In the genomic region with DNA sequence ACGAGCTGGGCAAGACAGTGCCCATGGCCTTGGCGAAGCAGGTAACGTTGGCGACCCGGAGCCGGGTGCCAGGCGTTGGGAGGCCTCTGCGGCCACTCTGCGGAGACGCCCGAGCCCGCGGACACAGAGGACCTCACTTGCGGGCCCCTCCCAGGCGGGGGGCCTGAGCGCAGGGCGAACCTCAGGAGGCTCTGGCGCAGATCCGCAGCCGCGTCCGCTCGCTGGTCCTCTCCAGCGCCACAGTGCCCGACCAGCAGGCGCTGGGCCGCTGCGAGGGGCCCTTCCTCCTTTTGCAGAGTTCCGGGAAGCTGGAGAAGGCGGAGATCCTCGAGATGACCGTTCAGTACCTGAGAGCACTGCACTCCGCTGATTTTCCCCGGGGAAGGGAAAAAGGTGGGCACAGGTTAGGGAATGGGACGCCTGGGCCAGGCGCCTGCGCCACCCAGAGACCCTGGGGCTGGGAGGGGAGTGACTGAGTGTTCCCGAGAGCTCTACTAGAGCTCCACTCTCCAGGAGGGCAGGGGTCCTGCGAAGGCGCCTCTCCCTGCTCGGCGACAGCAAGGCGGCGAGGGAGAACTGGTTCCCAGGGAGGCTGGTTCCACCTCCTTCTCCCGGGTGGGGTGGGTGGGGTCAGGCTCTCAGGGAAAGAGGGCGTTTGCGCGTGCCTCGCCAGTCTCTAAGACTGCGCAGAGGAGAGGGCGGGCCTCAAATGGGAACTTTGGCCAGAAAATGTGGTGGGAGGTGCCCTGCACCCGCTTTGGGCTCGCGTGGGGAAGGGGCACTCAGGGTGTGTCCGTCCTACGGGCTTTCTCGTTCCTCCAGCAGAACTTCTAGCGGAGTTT, we compare ENCODE assay signal across 14 cellular contexts. TPM values are rescaled to one million over a fixed set of nuclear protein-coding genes. Genes with fewer than 3 reads are reported as not detected.
DNase-seq lines count a peak whose midpoint lies in the region; TF ChIP-seq lines count a peak whose summit lies in the region.
"Had no signal": no experiment of that assay in that cellular context is flagged by ENCODE, and none has a peak within 500 bp of the region (broad histone marks: within the 10 kb centered on the region; RNA-seq: fewer than 3 reads in every experiment).

No MANE protein-coding gene starts in this region.

- CTCF ChIA-PET in MCF 10A (lab: Yijun Ruan, JAX) = interaction anchor here (0.8 to 2.5 kb wide), 3 partner anchors 15 to 76 kb away, joined by 4 to 9 read pairs (median 5); no protein-coding TSS in a partner anchor

- H3K4me3 Mint-ChIP-seq in MCF 10A (ENCODE audit: unreplicated experiment) = no peak overlapping the region
- H3K4me3 Mint-ChIP-seq: natural killer cell had no signal

- BruUV-seq in MCF 10A (replicated peaks; lab: Mats Ljungman, UMichigan) = no TSS peak

- intact Hi-C loops in breast epithelium (cut with DNase I; ENCODE audit: low total_unique reads) (no loop called here), MCF 10A (cut with micrococcal nuclease) (no loop called here), tibial artery (cut with DNase I; ENCODE audit: low total_unique reads) (no loop called here)

- H3K27ac ChIP-seq in breast epithelium (no peak overlapping the region), WERI-Rb-1 (no peak overlapping the region), iPS-18a (ENCODE audit: low read length) (no peak overlapping the region), tibial artery (no peak overlapping the region)

- H3K36me3 ChIP-seq in breast epithelium = no peaks in the 10 kb centered on the region
- no peaks in the 10 kb centered on the region for H3K36me3 ChIP-seq in WERI-Rb-1
- no peaks in the 10 kb centered on the region for H3K36me3 ChIP-seq in iPS-18a (ENCODE audit: control insufficient read depth, low read depth, low read length)
- no peaks in the 10 kb centered on the region for H3K36me3 ChIP-seq in tibial artery

- peaks cover 0 to 16% of the 10 kb centered on the region in 2 donors for H3K4me1 ChIP-seq in breast epithelium
- H3K4me1 ChIP-seq in iPS-18a (ENCODE audit: control insufficient read depth, low read depth, low read length) = peaks cover 28% of the 10 kb centered on the region
- H3K4me1 ChIP-seq in tibial artery = peaks cover 0 to 47% (median 36%) of the 10 kb centered on the region in 4 donors

- no peak overlapping the region for H3K27ac Mint-ChIP-seq in MCF 10A (ENCODE audit: low read depth, unreplicated experiment)
- H3K27ac Mint-ChIP-seq: natural killer cell had no signal

- H3K4me3 ChIP-seq in breast epithelium (peak overlapping the region in 2 of 3 donors; percentile 5 to 45), WERI-Rb-1 (ENCODE audit: low read depth, low read length) (peak overlapping the region; percentile 42), iPS-18a (ENCODE audit: low read length) (peak overlapping the region; percentile 41), tibial artery (peak overlapping the region; percentile 5 to 44)

- no peaks in the 10 kb centered on the region for H3K36me3 Mint-ChIP-seq in MCF 10A (ENCODE audit: insufficient read depth, unreplicated experiment)
- H3K36me3 Mint-ChIP-seq: natural killer cell had no signal

- POLR2A ChIA-PET in MCF 10A (lab: Yijun Ruan, JAX) = no interaction called here

- H3K9me3 ChIP-seq in breast epithelium (no peaks in the 10 kb centered on the region), WERI-Rb-1 (ENCODE audit: severe bottlenecking) (no peaks in the 10 kb centered on the region), iPS-18a (ENCODE audit: control insufficient read depth, low read depth, low read length) (no peaks in the 10 kb centered on the region), tibial artery (no peaks in the 10 kb centered on the region)

- no peak overlapping the region for H3K9ac ChIP-seq in iPS-18a (ENCODE audit: low read length)

- peaks cover 2 to 79% of the 10 kb centered on the region in 2 donors for H3K27me3 ChIP-seq in breast epithelium
- H3K27me3 ChIP-seq in WERI-Rb-1 (ENCODE audit: insufficient read depth, low read depth, severe bottlenecking) = peaks cover 47% of the 10 kb centered on the region
- H3K27me3 ChIP-seq in iPS-18a (ENCODE audit: control insufficient read depth, insufficient read depth, low read length) = peaks cover 100% of the 10 kb centered on the region
- H3K27me3 ChIP-seq in tibial artery = peaks cover 0 to 92% of the 10 kb centered on the region in 2 donors

- TF ChIP-seq POLR2A in breast epithelium (IDR thresholded peaks at IDR 0.05) = no peak

- TF ChIP-seq CTCF in breast epithelium (IDR thresholded peaks at IDR 0.05) = no peak
- TF ChIP-seq CTCF in MCF 10A (IDR thresholded peaks at IDR 0.05; ENCODE audit: unreplicated experiment) = no peak
- no peak for TF ChIP-seq CTCF in WERI-Rb-1 (IDR thresholded peaks at IDR 0.05; ENCODE audit: low read depth, low read length)
- TF ChIP-seq CTCF in tibial artery (IDR thresholded peaks at IDR 0.05) = no peak

- no peaks in the 10 kb centered on the region for H3K4me1 Mint-ChIP-seq in MCF 10A (ENCODE audit: insufficient read depth, unreplicated experiment)

- no peaks in the 10 kb centered on the region for H3K9me3 Mint-ChIP-seq in MCF 10A (ENCODE audit: unreplicated experiment)
- H3K9me3 Mint-ChIP-seq: natural killer cell had no signal

- H3K27me3 Mint-ChIP-seq in MCF 10A (ENCODE audit: insufficient read depth, unreplicated experiment) = peaks cover 80% of the 10 kb centered on the region

- DNase-seq in breast epithelium (ENCODE audit: low spot score in 2 of 2) = no peak
- DNase-seq in MCF 10A (ENCODE audit: unreplicated experiment) = no peak
- DNase-seq in WERI-Rb-1 = no peak
- DNase-seq in tibial artery = no peak
- DNase-seq in glomerular visceral epithelial cell (ENCODE audit: extremely low spot score) = no peak
- DNase-seq in activated CD4-positive, alpha-beta T cell treated with anti-CD3 and anti-CD28 coated beads for 4 hours = no peak
- no peak for DNase-seq in cerebellum (ENCODE audit: low spot score)
- DNase-seq: activated gamma-delta T cell, caudate nucleus, KBM-7, kidney glomerular epithelial cell, natural killer cell, NCI-H2081 had no signal

RNA-seq across cellular contexts. Expression of gene HELT, which starts 1.4 kb away (rescaled TPM):
- not detected for total RNA-seq in breast epithelium
- total RNA-seq in MCF 10A (2022) = not detected in 2 replicates
- not detected for total RNA-seq in cerebellum
- total RNA-seq: natural killer cell had no signal
